ENCODE assay signal across 18 cellular contexts in genomic region chr1:162250004-162250730, GRCh38.
DNase-seq lines count a peak whose midpoint lies in the region; ATAC-seq, FAIRE-seq and TF ChIP-seq lines count a peak whose summit lies in the region.
"Had no signal": no experiment of that assay in that cellular context is flagged by ENCODE, and none has a peak within 500 bp of the region (broad histone marks: within the 10 kb centered on the region; RNA-seq: fewer than 3 reads in every experiment).

No MANE protein-coding gene starts in this region.

- TF ChIP-seq POLR2A in HepG2 (IDR thresholded peaks at IDR 0.05; ENCODE audit: insufficient read depth in 1 of 2, low read depth in 2 of 2, low read length in 2 of 2) (no peak), right lobe of liver (IDR thresholded peaks at IDR 0.05) (no peak), H1 (IDR thresholded peaks at IDR 0.05; ENCODE audit: control extremely low read depth in 1 of 2, low read depth in 2 of 2, low read length in 2 of 2) (no peak)

- H3K14ac ChIP-seq in H1 (ENCODE audit: insufficient read length): no peak overlapping the region

- H2AK5ac ChIP-seq in H1 (ENCODE audit: low read depth, low read length) (0 out of 2 replicates have a peak overlapping the region, but pooled peaks have one; percentile 17), mesendoderm (ENCODE audit: low read length) (no peak overlapping the region)

- H3K23ac ChIP-seq in H1 (ENCODE audit: insufficient read length) (no peak overlapping the region), mesendoderm (ENCODE audit: low read length) (no peak overlapping the region)

- H4K91ac ChIP-seq in H1 (replicated peaks; ENCODE audit: insufficient read length, low read length): peak overlapping the region; percentile 4

- H3K79me1 ChIP-seq in H1 (ENCODE audit: low read depth, low read length) (no peaks in the 10 kb centered on the region; the same call in 1 of the 2 replicates), mesendoderm (ENCODE audit: low read length) (peaks cover 2% of the 10 kb centered on the region)

- H2BK120ac ChIP-seq in H1 (replicated peaks; ENCODE audit: low read depth, low read length) (peak overlapping the region; percentile 19), mesendoderm (ENCODE audit: low read depth, low read length) (no peak overlapping the region)

- ATAC-seq in HepG2: no peak
- ATAC-seq in right lobe of liver: no peak
- ATAC-seq in HG03039 (IDR thresholded peaks at IDR 0.05; ENCODE audit: unreplicated experiment): no peak
- ATAC-seq: GM12878, PC-3 had no signal

- intact Hi-C loops in HepG2 (cut with micrococcal nuclease; ENCODE audit: unreplicated experiment): no loop called here
- intact Hi-C loops in right lobe of liver (cut with DNase I): no loop called here

- H2BK20ac ChIP-seq in H1 (ENCODE audit: low read length): no peak overlapping the region; the same call in 1 of the 2 replicates

- H3K4me2 ChIP-seq in HepG2 (ENCODE audit: low read depth, low read length) (no peak overlapping the region), H1 (ENCODE audit: insufficient read depth in 1 of 2, low read depth in 2 of 2, low read length in 2 of 2) (peak overlapping the region; percentile 15 to 56; a peak in 3 of 4 replicates), mesendoderm (ENCODE audit: low read length) (no peak overlapping the region)
- H3K4me2 ChIP-seq: BLaER1 had no signal

- CTCF ChIA-PET in HepG2 (lab: Yijun Ruan, JAX; ENCODE audit: low intra/inter-chr PET ratio, low total read pairs) (no interaction called here), H1 (lab: Charles Lee; ENCODE audit: partially characterized antibody) (interaction anchor here (1.0 to 2.1 kb wide), 8 partner anchors 7 to 209 kb away, joined by 3 to 9 read pairs (median 4); no protein-coding TSS in a partner anchor)

- H3K23me2 ChIP-seq in H1 (ENCODE audit: low read depth, low read length): no peaks in the 10 kb centered on the region

- H3K18ac ChIP-seq in H1 (ENCODE audit: extremely low read depth, low read length) (peak overlapping the region; percentile 42), mesendoderm (ENCODE audit: low read length) (no peak overlapping the region)

- no peaks in the 10 kb centered on the region for H3K9me3 ChIP-seq in HepG2 (ENCODE audit: low read length)
- no peaks in the 10 kb centered on the region for H3K9me3 ChIP-seq in right lobe of liver
- H3K9me3 ChIP-seq in H1 (ENCODE audit: insufficient read depth in 2 of 2, low read depth in 1 of 2, low read length in 1 of 2): no peaks in the 10 kb centered on the region
- H3K9me3 ChIP-seq: BLaER1, SJSA1 had no signal

- H2AFZ ChIP-seq in HepG2 (ENCODE audit: low read length) (no peak overlapping the region), H1 (ENCODE audit: low read length) (no peak overlapping the region)

- no peak overlapping the region for H3K9ac ChIP-seq in HepG2 (ENCODE audit: insufficient read depth, low read depth, low read length)
- no peak overlapping the region for H3K9ac ChIP-seq in H1 (replicated peaks in 1 of 4; ENCODE audit: extremely low read depth in 1 of 4, low read depth in 3 of 4, low read length in 3 of 4)
- no peak overlapping the region for H3K9ac ChIP-seq in mesendoderm (ENCODE audit: low read length)
- H3K9ac ChIP-seq: BLaER1 had no signal

- H3K4me3 ChIP-seq in HepG2 (replicated peaks in 1 of 3; ENCODE audit: insufficient read depth in 1 of 3, low read depth in 2 of 3, low read length in 3 of 3) (no peak overlapping the region), right lobe of liver (no peak overlapping the region), H1 (ENCODE audit: extremely low read depth in 1 of 4, insufficient read depth in 2 of 4, low read depth in 3 of 4, low read length in 4 of 4) (peak overlapping the region in 1 of 4 experiments; percentile 43; a peak in 1 of 8 replicates), mesendoderm (ENCODE audit: low read length) (no peak overlapping the region)
- H3K4me3 ChIP-seq: BLaER1, GM12878, SJSA1 had no signal

- H3K27me3 ChIP-seq in HepG2 (ENCODE audit: control insufficient read depth in 1 of 2, insufficient read depth in 2 of 2, low read length in 2 of 2) (no peaks in the 10 kb centered on the region), right lobe of liver (no peaks in the 10 kb centered on the region), H1 (replicated peaks in 1 of 4; ENCODE audit: control insufficient read depth in 3 of 4, extremely low read depth in 1 of 4, insufficient read depth in 3 of 4, low read length in 3 of 4) (no peaks in the 10 kb centered on the region), mesendoderm (ENCODE audit: insufficient read depth, low read length, poor library complexity) (no peaks in the 10 kb centered on the region)
- H3K27me3 ChIP-seq: BLaER1 had no signal

- TF ChIP-seq RAD21 in HepG2 (CRISPR knock-in tag; IDR thresholded peaks at IDR 0.05): no peak
- TF ChIP-seq RAD21 in H1 (IDR thresholded peaks at IDR 0.05 in 1 of 2, conservative IDR thresholded peaks at IDR 0.05 in 1 of 2; ENCODE audit: low read depth in 2 of 2, low read length in 2 of 2): no peak

- H2BK15ac ChIP-seq in H1 (ENCODE audit: low read length) (no peak overlapping the region), mesendoderm (replicated peaks; ENCODE audit: low read depth) (no peak overlapping the region)

- H3K79me2 ChIP-seq in HepG2 (ENCODE audit: insufficient read depth, low read length) (peaks cover 42% of the 10 kb centered on the region), H1 (ENCODE audit: control insufficient read depth in 1 of 2, insufficient read depth in 2 of 2, low read length in 2 of 2) (peaks cover 0 to 16% of the 10 kb centered on the region in 2 experiments; a peak in 2 of 4 replicates), mesendoderm (ENCODE audit: control insufficient read depth, insufficient read depth, low read length) (no peaks in the 10 kb centered on the region)

- H3K36me3 ChIP-seq in HepG2 (replicated peaks in 1 of 2; ENCODE audit: control insufficient read depth in 1 of 2, insufficient read depth in 2 of 2, low read length in 2 of 2) (no peaks in the 10 kb centered on the region), right lobe of liver (no peaks in the 10 kb centered on the region), H1 (ENCODE audit: control insufficient read depth in 2 of 4, insufficient read depth in 4 of 4, low read length in 3 of 4) (no peaks in the 10 kb centered on the region), mesendoderm (ENCODE audit: control insufficient read depth, insufficient read depth, low read length) (no peaks in the 10 kb centered on the region)
- H3K36me3 ChIP-seq: BLaER1, SJSA1 had no signal

- WGBS in HepG2 (ENCODE audit: low lambda C conversion rate): 84% methylated on average over 2 of the region's 2 CpGs
- WGBS in right lobe of liver (ENCODE audit: insufficient coverage, low coverage, low lambda C conversion rate, missing lambda C conversion rate): 67% methylated on average over 2 of the region's 2 CpGs
- 72% methylated on average over 2 of the region's 2 CpGs; no CpG with 5 or more reads in 1 of the 2 experiments for WGBS in H1 (ENCODE audit: extremely low coverage in 1 of 2, insufficient coverage in 1 of 2, insufficient read length in 1 of 2, insufficient replicate concordance in 2 of 2, low coverage in 1 of 2, low lambda C conversion rate in 2 of 2, missing lambda C conversion rate in 1 of 2), 2 experiments
- no CpG with 5 or more reads among the region's 2 CpGs for whole genome bisulfite sequencing in mesendoderm (ENCODE audit: extremely low coverage, insufficient coverage, low lambda C conversion rate)

- peak overlapping the region; percentile 63; the same call in 1 of the 2 replicates for H2BK12ac ChIP-seq in H1 (ENCODE audit: low read depth, low read length)

- BruUV-seq in HepG2 (replicated peaks; lab: Mats Ljungman, UMichigan): no TSS peak

- H2BK5ac ChIP-seq in H1 (ENCODE audit: low read depth, low read length): 0 out of 2 replicates have a peak overlapping the region, but pooled peaks have one; percentile 12
- H2BK5ac ChIP-seq in mesendoderm (ENCODE audit: low read length): peak overlapping the region; percentile 23

- POLR2A ChIA-PET in HepG2 (lab: Yijun Ruan, JAX) (interaction anchor here (1.6 kb wide), 1 partner anchor 105 kb away, joined by 4 read pairs; no protein-coding TSS in a partner anchor), H1 (lab: Charles Lee; ENCODE audit: partially characterized antibody) (interaction anchor here (1.0 kb wide), 1 partner anchor 20 kb away, joined by 4 read pairs; no protein-coding TSS in a partner anchor)

- H3K27ac ChIP-seq in HepG2 (ENCODE audit: extremely low read length, insufficient read depth, low read length) (peak overlapping the region; percentile 23), right lobe of liver (no peak overlapping the region), H1 (ENCODE audit: low read depth, low read length) (peak overlapping the region; percentile 19; the same call in 1 of the 2 replicates), mesendoderm (ENCODE audit: low read depth, low read length) (no peak overlapping the region)
- H3K27ac ChIP-seq: BLaER1, SJSA1 had no signal

- H4K5ac ChIP-seq in H1 (ENCODE audit: insufficient read length, low read depth, low read length) (peak overlapping the region; percentile 38), mesendoderm (ENCODE audit: low read length) (no peak overlapping the region)

- no peak overlapping the region for H3K4ac ChIP-seq in H1 (replicated peaks; ENCODE audit: insufficient read length, low read depth, low read length)
- H3K4ac ChIP-seq in mesendoderm (ENCODE audit: low read depth, low read length): no peak overlapping the region

- no peaks in the 10 kb centered on the region for H4K20me1 ChIP-seq in HepG2 (ENCODE audit: insufficient read depth, low read length)
- no peaks in the 10 kb centered on the region for H4K20me1 ChIP-seq in H1 (replicated peaks in 1 of 2; ENCODE audit: control insufficient read depth in 1 of 2, insufficient read depth in 2 of 2, low read length in 2 of 2)
- H4K20me1 ChIP-seq: BLaER1 had no signal

- no peak for TF ChIP-seq EP300 in HepG2 (IDR thresholded peaks at IDR 0.05; ENCODE audit: low read depth in 2 of 2, low read length in 2 of 2)
- no peak for TF ChIP-seq EP300 in HepG2 (CRISPR knock-in tag; IDR thresholded peaks at IDR 0.05; ENCODE audit: borderline replicate concordance)
- 0 out of 3 replicates have a peak, but pooled peaks of 1 of the 2 experiments have one; percentile 38 for TF ChIP-seq EP300 in H1 (IDR thresholded peaks at IDR 0.05; ENCODE audit: borderline replicate concordance in 1 of 2, low read depth in 2 of 2, low read length in 2 of 2)

- peaks cover 82% of the 10 kb centered on the region for H3K4me1 ChIP-seq in HepG2 (ENCODE audit: insufficient read depth, low read length)
- H3K4me1 ChIP-seq in right lobe of liver: peaks cover 0 to 35% (median 11%) of the 10 kb centered on the region in 4 donors
- peaks cover 3 to 21% (median 18%) of the 10 kb centered on the region in 4 experiments; a peak in 5 of 7 replicates for H3K4me1 ChIP-seq in H1 (replicated peaks in 1 of 4; ENCODE audit: control insufficient read depth in 3 of 4, insufficient read depth in 4 of 4, low read length in 3 of 4)
- H3K4me1 ChIP-seq in mesendoderm (ENCODE audit: control insufficient read depth, low read depth, low read length): peaks cover 19% of the 10 kb centered on the region
- H3K4me1 ChIP-seq: BLaER1, SJSA1 had no signal

- DNase-seq in HepG2 (ENCODE audit: low spot score): no peak
- DNase-seq in right lobe of liver: no peak
- no peak for DNase-seq in H1 (ENCODE audit: low read depth in 1 of 2, low spot score in 2 of 2)
- DNase-seq in mesendoderm: peak; percentile 88
- no peak for DNase-seq in superior temporal gyrus (ENCODE audit: extremely low spot score)
- no peak for DNase-seq in HT-29 (ENCODE audit: low spot score)
- no peak for DNase-seq in DMS53 treated with DMSO at 0.1 percent for 48 hours (lab: John Stamatoyannopoulos, UW; ENCODE audit: unreplicated experiment)
- DNase-seq: CD8-positive, alpha-beta memory T cell; DND-41; GDM1; NCI-H187; NCI-H2171; NCI-H748 treated with DMSO at 0.1 percent for 48 hours; PC-3 had no signal

- no peak for FAIRE-seq in HepG2 (lab: Jason Lieb, UNC)
- no peak for FAIRE-seq in H1 (lab: Jason Lieb, UNC)
- FAIRE-seq: GM12878 had no signal

- in situ Hi-C loops in HepG2 (cut with HindIII; ENCODE audit: extremely low pct_ligation_motif_present, low pct_unique_long_range_greater_than_20kb): no loop called here

- H3K56ac ChIP-seq in H1 (replicated peaks; ENCODE audit: insufficient read length, low read depth, low read length): no peak overlapping the region
- H3K56ac ChIP-seq in mesendoderm (ENCODE audit: low read length): peak overlapping the region; percentile 40

- TF ChIP-seq CTCF in HepG2 (CRISPR knock-in tag; IDR thresholded peaks at IDR 0.05): no peak
- no peak for TF ChIP-seq CTCF in right lobe of liver (IDR thresholded peaks at IDR 0.05)
- TF ChIP-seq CTCF in H1 (IDR thresholded peaks at IDR 0.05; ENCODE audit: control extremely low read depth in 1 of 3, insufficient read depth in 1 of 3, low read depth in 1 of 3, low read length in 3 of 3): no peak

- no peak overlapping the region for H4K8ac ChIP-seq in H1 (ENCODE audit: extremely low read depth, insufficient read depth, low read length)
- no peak overlapping the region for H4K8ac ChIP-seq in mesendoderm (ENCODE audit: low read depth, low read length)

Comparison
In these comparisons a context has a peak if more than half of its experiments do, and no peak if none do; other contexts are left out.
1. H3K27ac ChIP-seq: peak in HepG2 (single experiment) and H1 (single experiment); none in right lobe of liver (0 of 3) and mesendoderm (single experiment).
2. H3K4me2 ChIP-seq: peak in H1 (2 of 2); none in HepG2 (single experiment) and mesendoderm (single experiment).